ENCODE assay signal across 25 cellular contexts in the genomic region with DNA sequence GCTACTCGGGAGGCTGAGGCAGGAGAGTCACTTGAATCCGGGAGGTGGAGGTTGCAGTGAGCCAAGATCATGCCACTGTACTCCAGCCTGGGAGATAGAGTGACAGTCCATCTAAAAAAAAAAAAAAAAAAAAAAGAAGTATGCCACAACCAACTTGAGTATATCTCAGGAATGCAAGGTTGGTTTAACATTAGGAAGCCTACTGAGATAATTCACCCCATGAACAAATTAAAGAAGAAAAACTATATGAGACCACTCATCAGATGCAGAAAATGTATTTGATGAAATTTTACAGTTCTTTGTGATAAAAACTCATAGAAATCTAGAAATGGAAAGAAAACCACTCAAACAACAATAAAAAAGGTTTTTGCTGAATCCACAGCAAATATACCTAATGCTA.
"Had no signal": no experiment of that assay in that cellular context is flagged by ENCODE, and none has a peak within 500 bp of the region (broad histone marks: within the 10 kb centered on the region; RNA-seq: fewer than 3 reads in every experiment).

No MANE protein-coding gene starts in this region.

- H3K36me3 ChIP-seq: esophagus squamous epithelium, gastrocnemius medialis, heart right ventricle, left lung, lower lobe of right lung had no signal

- DNase-seq: dermis blood vessel endothelial cell; dorsolateral prefrontal cortex; effector CD4-positive, alpha-beta T cell; effector memory CD4-positive, alpha-beta T cell; endodermal cell; erythroblast; esophagus squamous epithelium; foreskin fibroblast; foreskin melanocyte; gastrocnemius medialis; glutamatergic neuron; head of caudate nucleus; heart right ventricle; hippocampal formation; left cardiac atrium; left lung; left ventricle myocardium superior; lower lobe of right lung; mesenchymal stem cell; mucosa of descending colon; naive B cell; naive thymus-derived CD8-positive, alpha-beta T cell had no signal

- ATAC-seq: esophagus mucosa; gastrocnemius medialis; heart right ventricle; left cardiac atrium; left lung; left ventricle myocardium superior; lower lobe of right lung; mucosa of descending colon; naive thymus-derived CD8-positive, alpha-beta T cell had no signal

- H3K4me1 ChIP-seq: esophagus squamous epithelium, gastrocnemius medialis, heart right ventricle, left lung, lower lobe of right lung had no signal

- H3K27ac Mint-ChIP-seq: endodermal cell; mesothelial cell of epicardium; naive thymus-derived CD8-positive, alpha-beta T cell had no signal

- H3K27ac ChIP-seq: dorsolateral prefrontal cortex, epithelial cell of prostate, esophagus squamous epithelium, gastrocnemius medialis, heart right ventricle, left lung, lower lobe of right lung had no signal

- H3K9me3 ChIP-seq: gastrocnemius medialis had no signal

- H3K4me3 ChIP-seq: dorsolateral prefrontal cortex, esophagus squamous epithelium, gastrocnemius medialis, heart right ventricle, left lung, lower lobe of right lung, mucosa of descending colon had no signal

- H3K4me1 Mint-ChIP-seq: naive B cell; naive thymus-derived CD8-positive, alpha-beta T cell had no signal

- H3K27me3 ChIP-seq: dorsolateral prefrontal cortex, esophagus squamous epithelium, gastrocnemius medialis, heart right ventricle, left lung had no signal

- H3K4me3 Mint-ChIP-seq: endodermal cell; mesothelial cell of epicardium; naive B cell; naive thymus-derived CD8-positive, alpha-beta T cell had no signal
